Comparison of ENCODE assay signal across 8 cellular contexts in genomic region chr15:50424066-50424890, GRCh38. TPM values are rescaled to one million over a fixed set of nuclear protein-coding genes. Genes with fewer than 3 reads are reported as not detected.
DNase-seq lines count a peak whose midpoint lies in the region; FAIRE-seq and TF ChIP-seq lines count a peak whose summit lies in the region.

TSS of gene USP8 (plus strand) at chr15:50424405. CDS start at chr15:50439074, 14,669 bp downstream.

- no CpG with 5 or more reads among the region's 55 CpGs for WGBS in neuronal stem cell (ENCODE audit: extremely low coverage in 2 of 2, insufficient read length in 2 of 2, insufficient replicate concordance in 1 of 2), 2 donors

- peaks cover 3 to 19% of the 10 kb centered on the region in 2 donors for H3K36me3 ChIP-seq in neuronal stem cell (replicated peaks in 1 of 2; ENCODE audit: control insufficient read depth in 2 of 2, insufficient read depth in 2 of 2, low read length in 2 of 2)

- FAIRE-seq in frontal cortex (lab: Jason Lieb, UNC) = no peak

- H2BK120ac ChIP-seq in neuronal stem cell (ENCODE audit: low read depth, low read length) = no peak within 1 kb of the TSS

- H3K4me3 ChIP-seq in HFF-Myc (replicated peaks; ENCODE audit: low read depth, low read length) = peak within 1 kb of the TSS; percentile 97
- peak within 1 kb of the TSS; percentile 88 to 97 for H3K4me3 ChIP-seq in neuronal stem cell (ENCODE audit: low read length in 2 of 2)

- peaks cover 0 to 7% of the 10 kb centered on the region in 2 donors for H3K4me1 ChIP-seq in neuronal stem cell (ENCODE audit: control insufficient read depth in 2 of 2, insufficient read depth in 1 of 2, low read depth in 1 of 2, low read length in 2 of 2)

- TF ChIP-seq CTCF in HFF-Myc (IDR thresholded peaks at IDR 0.05; ENCODE audit: low read depth, low read length, missing control alignments) (no peak), subcutaneous adipose tissue (IDR thresholded peaks at IDR 0.05; ENCODE audit: low read depth) (no peak)

- no peak within 1 kb of the TSS for H2BK12ac ChIP-seq in neuronal stem cell (ENCODE audit: low read length)

- peaks cover 3% of the 10 kb centered on the region for H3K36me3 Mint-ChIP-seq in activated naive CD4-positive, alpha-beta T cell treated with anti-CD3 and anti-CD28 coated beads for 36 hours (ENCODE audit: low read depth)

- no peak within 1 kb of the TSS for H4K91ac ChIP-seq in neuronal stem cell (ENCODE audit: low read depth, low read length, poor library complexity)

- H3K18ac ChIP-seq in neuronal stem cell (ENCODE audit: low read length) = peak within 1 kb of the TSS; percentile 68

- no peak within 1 kb of the TSS for H3K14ac ChIP-seq in neuronal stem cell (ENCODE audit: low read length)

- H3K9me3 ChIP-seq in neuronal stem cell (replicated peaks in 1 of 2; ENCODE audit: control insufficient read depth in 2 of 2, insufficient read depth in 1 of 2, low read depth in 1 of 2, low read length in 2 of 2) = no peaks in the 10 kb centered on the region

- H3K4me2 ChIP-seq in neuronal stem cell (ENCODE audit: insufficient read depth, low read length, poor library complexity, severe bottlenecking) = peak within 1 kb of the TSS; percentile 50

- intact Hi-C loops in activated naive CD4-positive, alpha-beta T cell treated with anti-CD3 and anti-CD28 coated beads for 36 hours (cut with micrococcal nuclease) = loop anchor here (1.0 to 5.0 kb wide), 10 partner anchors 69 to 1613 kb away; partner anchors contain the start of genes CEP152, COPS2, GABPB1 and SECISBP2L

- H3K27me3 ChIP-seq in neuronal stem cell (ENCODE audit: control insufficient read depth in 3 of 3, insufficient read depth in 3 of 3, low read depth in 1 of 3, low read length in 3 of 3) = no peaks in the 10 kb centered on the region

- no peaks in the 10 kb centered on the region for H3K27me3 Mint-ChIP-seq in activated naive CD4-positive, alpha-beta T cell treated with anti-CD3 and anti-CD28 coated beads for 36 hours (ENCODE audit: low read depth)

- H3K9me3 Mint-ChIP-seq in activated naive CD4-positive, alpha-beta T cell treated with anti-CD3 and anti-CD28 coated beads for 36 hours = no peaks in the 10 kb centered on the region

- peak within 1 kb of the TSS; percentile 94 for H3K4me3 Mint-ChIP-seq in activated naive CD4-positive, alpha-beta T cell treated with anti-CD3 and anti-CD28 coated beads for 36 hours

- H3K4me1 Mint-ChIP-seq in activated naive CD4-positive, alpha-beta T cell treated with anti-CD3 and anti-CD28 coated beads for 36 hours (ENCODE audit: low read depth) = peaks cover 30% of the 10 kb centered on the region

- peaks cover 6% of the 10 kb centered on the region for H3K79me1 ChIP-seq in neuronal stem cell (ENCODE audit: low read depth, low read length)

- peak within 1 kb of the TSS; percentile 61 for H2AK5ac ChIP-seq in neuronal stem cell (ENCODE audit: low read depth, low read length)

- peak within 1 kb of the TSS; percentile 82 for H4K8ac ChIP-seq in neuronal stem cell (ENCODE audit: low read depth, low read length)

- peak; percentile 97 for DNase-seq in GM03348 (ENCODE audit: low spot score)
- peak; percentile 86 for DNase-seq in HFF-Myc (ENCODE audit: extremely low read depth, low read depth)
- DNase-seq in NAMALWA (ENCODE audit: low spot score) = peak; percentile 99
- peak; percentile 99 for DNase-seq in SK-N-DZ (ENCODE audit: low spot score)
- DNase-seq in activated naive CD4-positive, alpha-beta T cell treated with anti-CD3 and anti-CD28 coated beads for 36 hours = peak; percentile 96
- peak; percentile 68 to 82 for DNase-seq in frontal cortex (ENCODE audit: low spot score in 2 of 2)
- peak; percentile 98 for DNase-seq in neuronal stem cell (ENCODE audit: low spot score)

- H3K23ac ChIP-seq in neuronal stem cell (ENCODE audit: low read depth, low read length, poor library complexity) = peak within 1 kb of the TSS; percentile 43

- no peak within 1 kb of the TSS for H2BK15ac ChIP-seq in neuronal stem cell (ENCODE audit: low read length)

- peak within 1 kb of the TSS; percentile 93 for H2AFZ ChIP-seq in neuronal stem cell (ENCODE audit: low read length)

- H2BK5ac ChIP-seq in neuronal stem cell (ENCODE audit: low read length) = no peak within 1 kb of the TSS

- peak within 1 kb of the TSS; percentile 29 for H3K27ac ChIP-seq in neuronal stem cell (replicated peaks; ENCODE audit: low read length)

- CTCF ChIA-PET in activated naive CD4-positive, alpha-beta T cell treated with anti-CD3 and anti-CD28 coated beads for 36 hours (lab: Charles Lee) = interaction anchor here (0.6 kb wide), 1 partner anchor 68 kb away, joined by 4 read pairs; no protein-coding TSS in a partner anchor

- no peak within 1 kb of the TSS for H3K4ac ChIP-seq in neuronal stem cell (ENCODE audit: low read length)

- peak within 1 kb of the TSS; percentile 82 for H3K9ac ChIP-seq in neuronal stem cell (ENCODE audit: low read depth, low read length, poor library complexity)

- H3K27ac Mint-ChIP-seq in activated naive CD4-positive, alpha-beta T cell treated with anti-CD3 and anti-CD28 coated beads for 36 hours = peak within 1 kb of the TSS; percentile 92

RNA-seq across cellular contexts. Expression of gene USP8, which starts in this region (rescaled TPM):
- polyA plus RNA-seq in SK-N-DZ (2014; cell fraction: cytosol; rRNA removed) = 26.9 and 29.5 TPM in 2 replicates
- 18.3 and 29.5 TPM in 2 replicates for polyA plus RNA-seq in SK-N-DZ (2014; cell fraction: nucleus; rRNA removed)
- total RNA-seq in activated naive CD4-positive, alpha-beta T cell treated with anti-CD3 and anti-CD28 coated beads for 36 hours = 10 to 100 TPM; 31.6 TPM
- total RNA-seq in frontal cortex (26.9 TPM), subcutaneous adipose tissue (10 to 100 TPM; 45.2 to 65.2 (median 50.9) TPM)
- polyA plus RNA-seq in neuronal stem cell (2013, experiment 1 of 2) = 26.7 TPM
- polyA plus RNA-seq in neuronal stem cell (2013, experiment 2 of 2) = 28.1 TPM

Comparison
In these comparisons a context has a peak if more than half of its experiments do, and no peak if none do; other contexts are left out.
1. Peak in every context shown above with its lines: DNase-seq, H3K4me3 ChIP-seq and H3K27ac ChIP-seq.